In the genomic region with DNA sequence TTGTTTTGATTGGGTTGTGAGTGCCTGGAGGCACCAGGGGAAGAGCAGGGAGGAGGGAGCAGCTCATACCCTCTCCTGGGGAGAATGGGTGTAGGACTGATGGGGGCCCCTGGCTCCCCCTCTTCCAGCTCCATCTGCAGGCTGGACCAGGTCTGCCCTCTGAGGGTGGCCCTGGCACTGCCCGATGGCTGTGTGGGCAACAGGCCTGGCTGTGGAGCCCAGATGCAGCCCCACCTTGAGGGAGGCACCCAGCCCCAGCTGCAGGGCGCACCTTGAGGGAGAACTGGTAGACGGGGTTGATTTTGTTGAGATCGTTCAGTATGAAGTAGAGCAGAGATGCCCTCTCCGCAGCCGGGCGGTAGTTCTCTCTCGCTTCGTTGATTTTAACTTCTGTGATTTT, we compare ENCODE assay signal across 29 cellular contexts.
"Had no signal": no experiment of that assay in that cellular context is flagged by ENCODE, and none has a peak within 500 bp of the region (broad histone marks: within the 10 kb centered on the region; RNA-seq: fewer than 3 reads in every experiment).

No MANE protein-coding gene starts in this region.

- H3K36me3 Mint-ChIP-seq: naive B cell; natural killer cell; stimulated activated memory B cell treated with anti-CD40 and anti-IgM and Interleukin-4, amounts not matched to agents 10 μg/mL and 1 μg/mL and 100 μg/mL, for 72 hours had no signal

- H3K79me2 ChIP-seq: hepatocyte had no signal

- DNase-seq: islet precursor cell; kidney glomerular epithelial cell; left cardiac atrium; lower lobe of right lung; mammary epithelial cell; mesenchymal stem cell; naive B cell; natural killer cell; nephron progenitor cell; ovary; right lobe of liver; stimulated activated CD4-positive, alpha-beta T cell treated with anti-CD3 and anti-CD28 coated beads, Interleukin-1b, Interleukin-23, amount 100 ng/mL, for 48 hours; stimulated activated CD4-positive, alpha-beta T cell treated with anti-CD3 and anti-CD28 coated beads, Interleukin-2, amount 100 ng/mL, for 48 hours; stimulated activated CD4-positive, alpha-beta T cell treated with anti-CD3 and anti-CD28 coated beads, Interleukin-4, amount 100 ng/mL, for 4 hours; stimulated activated CD8-positive, alpha-beta memory T cell treated with anti-CD3 and anti-CD28 coated beads, Interleukin-4, amount 100 ng/mL, for 48 hours; stimulated activated naive CD4-positive, alpha-beta T cell treated with Interleukin-2 at 50 U/mL for 16 hours; stimulated activated naive CD8-positive, alpha-beta T cell treated with anti-CD3 and anti-CD28 coated beads, Interleukin-15, amount 100 ng/mL, for 72 hours; testis; thyroid gland; transverse colon; upper lobe of left lung had no signal

- H2AFZ ChIP-seq: hepatocyte, neural progenitor cell had no signal

- H3K27me3 ChIP-seq: hepatocyte, left lung, neural progenitor cell, ovary, right atrium auricular region, right lobe of liver, testis, thyroid gland, transverse colon, upper lobe of left lung, vagina had no signal

- H3K36me3 ChIP-seq: left lung, lower lobe of right lung, neural progenitor cell, ovary, right atrium auricular region, right lobe of liver, thyroid gland, transverse colon, upper lobe of left lung, vagina had no signal

- H3K4me2 ChIP-seq: hepatocyte, neural progenitor cell, smooth muscle cell had no signal

- H3K4me1 ChIP-seq: left lung, lower lobe of right lung, neural progenitor cell, right atrium auricular region, right lobe of liver, testis, thyroid gland, transverse colon, upper lobe of left lung, vagina had no signal

- H3K9me3 ChIP-seq: left lung, lower lobe of right lung, ovary, right atrium auricular region, right lobe of liver, testis, thyroid gland, transverse colon, upper lobe of left lung, vagina had no signal

- ATAC-seq: left cardiac atrium; left lung; natural killer cell; stimulated activated memory B cell treated with anti-CD40 and anti-IgM and Interleukin-4, amounts not matched to agents 10 μg/mL and 1 μg/mL and 100 μg/mL, for 72 hours; stimulated activated naive CD8-positive, alpha-beta T cell treated with anti-CD3 and anti-CD28 coated beads, Interleukin-15, amount 100 ng/mL, for 72 hours had no signal

- H3K9ac ChIP-seq: neural progenitor cell had no signal

- H3K27ac ChIP-seq: hepatocyte, left lung, lower lobe of right lung, neural progenitor cell, ovary, right atrium auricular region, right lobe of liver, testis, thyroid gland, transverse colon, upper lobe of left lung, vagina had no signal

- H3K27ac Mint-ChIP-seq: natural killer cell; progenitor cell of endocrine pancreas; stimulated activated memory B cell treated with anti-CD40 and anti-IgM and Interleukin-4, amounts not matched to agents 10 μg/mL and 1 μg/mL and 100 μg/mL, for 72 hours; stimulated activated naive CD8-positive, alpha-beta T cell treated with anti-CD3 and anti-CD28 coated beads, Interleukin-15, amount 100 ng/mL, for 72 hours had no signal

- H3K9me3 Mint-ChIP-seq: natural killer cell; neural progenitor cell; stimulated activated memory B cell treated with anti-CD40 and anti-IgM and Interleukin-4, amounts not matched to agents 10 μg/mL and 1 μg/mL and 100 μg/mL, for 72 hours; stimulated activated naive CD8-positive, alpha-beta T cell treated with anti-CD3 and anti-CD28 coated beads, Interleukin-15, amount 100 ng/mL, for 72 hours had no signal

- H3K4me3 ChIP-seq: hepatocyte, left lung, lower lobe of right lung, neural progenitor cell, ovary, right atrium auricular region, right lobe of liver, smooth muscle cell, testis, transverse colon, upper lobe of left lung, vagina had no signal
